Comparison of ENCODE assay signal across 1 cellular context in the genomic region with DNA sequence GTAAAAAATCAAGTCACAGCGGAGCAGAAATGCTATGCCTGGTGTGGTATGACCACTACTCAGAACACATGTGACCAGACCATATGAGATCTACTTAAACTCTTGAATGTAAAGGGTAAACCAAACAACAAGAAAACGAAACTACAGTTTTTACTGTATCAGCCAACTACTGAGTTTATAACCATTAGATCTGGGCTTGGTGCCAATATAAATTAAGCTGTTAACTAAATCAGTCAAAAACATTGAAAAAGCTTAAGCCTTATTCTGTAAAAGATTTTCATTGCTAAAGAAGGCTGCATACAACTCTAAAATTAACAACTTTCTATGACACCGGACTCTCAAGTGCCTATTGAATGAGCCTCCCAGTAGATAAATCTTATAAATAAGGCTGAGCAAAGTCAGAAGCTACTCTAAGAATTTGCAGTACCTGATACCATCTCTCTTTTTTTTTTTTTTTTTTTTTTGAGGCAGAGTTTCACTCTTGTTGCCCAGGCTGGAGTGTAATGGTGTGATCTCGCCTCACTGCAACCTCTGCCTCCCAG.
TF ChIP-seq lines count a peak whose summit lies in the region.

No MANE protein-coding gene starts in this region.

TF ChIP-seq in WTC11, 78 proteins besides CTCF, POLR2A, EP300 and RAD21 (continued from another document):
- TF ChIP-seq, protein P1, sequence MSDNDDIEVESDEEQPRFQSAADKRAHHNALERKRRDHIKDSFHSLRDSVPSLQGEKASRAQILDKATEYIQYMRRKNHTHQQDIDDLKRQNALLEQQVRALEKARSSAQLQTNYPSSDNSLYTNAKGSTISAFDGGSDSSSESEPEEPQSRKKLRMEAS (CRISPR knock-in tag; IDR thresholded peaks at IDR 0.05): no peak
- TF ChIP-seq ZNF263 (CRISPR knock-in tag; IDR thresholded peaks at IDR 0.05; ENCODE audit: low read depth) (no peak), AFF4 (CRISPR knock-in tag; IDR thresholded peaks at IDR 0.05; ENCODE audit: borderline replicate concordance) (no peak), ZNF138 (CRISPR knock-in tag; conservative IDR thresholded peaks at IDR 0.05) (no peak), ZNF317 (CRISPR knock-in tag; IDR thresholded peaks at IDR 0.05; ENCODE audit: borderline replicate concordance, low read depth) (no peak), ZNF671 (CRISPR knock-in tag; IDR thresholded peaks at IDR 0.05) (no peak), HMGA2 (CRISPR knock-in tag; IDR thresholded peaks at IDR 0.05) (no peak), CREB1 (CRISPR knock-in tag; IDR thresholded peaks at IDR 0.05) (no peak), ZSCAN18 (CRISPR knock-in tag; IDR thresholded peaks at IDR 0.05) (no peak), ZNF281 (CRISPR knock-in tag; IDR thresholded peaks at IDR 0.05) (no peak)
- TF ChIP-seq, protein P2, sequence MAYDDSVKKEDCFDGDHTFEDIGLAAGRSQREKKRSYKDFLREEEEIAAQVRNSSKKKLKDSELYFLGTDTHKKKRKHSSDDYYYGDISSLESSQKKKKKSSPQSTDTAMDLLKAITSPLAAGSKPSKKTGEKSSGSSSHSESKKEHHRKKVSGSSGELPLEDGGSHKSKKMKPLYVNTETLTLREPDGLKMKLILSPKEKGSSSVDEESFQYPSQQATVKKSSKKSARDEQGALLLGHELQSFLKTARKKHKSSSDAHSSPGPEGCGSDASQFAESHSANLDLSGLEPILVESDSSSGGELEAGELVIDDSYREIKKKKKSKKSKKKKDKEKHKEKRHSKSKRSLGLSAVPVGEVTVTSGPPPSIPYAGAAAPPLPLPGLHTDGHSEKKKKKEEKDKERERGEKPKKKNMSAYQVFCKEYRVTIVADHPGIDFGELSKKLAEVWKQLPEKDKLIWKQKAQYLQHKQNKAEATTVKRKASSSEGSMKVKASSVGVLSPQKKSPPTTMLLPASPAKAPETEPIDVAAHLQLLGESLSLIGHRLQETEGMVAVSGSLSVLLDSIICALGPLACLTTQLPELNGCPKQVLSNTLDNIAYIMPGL (CRISPR knock-in tag; IDR thresholded peaks at IDR 0.05): no peak
